In the genomic region with DNA sequence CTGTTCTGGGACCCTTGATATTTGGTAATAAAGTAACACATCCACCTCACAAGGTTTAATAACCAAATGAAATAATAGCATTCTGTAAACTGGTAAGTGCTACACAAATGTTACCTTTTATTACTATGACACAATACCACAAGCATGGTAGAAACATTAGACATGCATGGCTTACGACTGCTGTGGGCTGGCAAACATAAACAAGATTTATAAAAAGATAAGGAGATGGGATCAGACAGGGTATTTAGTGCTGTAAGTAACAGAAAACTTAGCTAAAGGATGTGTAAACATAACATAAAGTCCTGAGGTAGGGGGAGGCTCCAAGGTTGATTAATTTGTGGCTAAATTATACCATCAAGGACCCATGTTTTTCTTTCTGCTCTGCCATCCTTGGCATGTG, we compare ENCODE assay signal across 20 cellular contexts.
"Had no signal": no experiment of that assay in that cellular context is flagged by ENCODE, and none has a peak within 500 bp of the region (broad histone marks: within the 10 kb centered on the region; RNA-seq: fewer than 3 reads in every experiment).

No MANE protein-coding gene starts in this region.

- H3K4me3 ChIP-seq: coronary artery, psoas muscle, right atrium auricular region, sigmoid colon, stomach, thoracic aorta, transverse colon had no signal

- FAIRE-seq: endothelial cell of umbilical vein, small intestine had no signal

- ATAC-seq: foreskin keratinocyte; left lobe of liver; naive thymus-derived CD4-positive, alpha-beta T cell; psoas muscle had no signal

- H3K9me3 ChIP-seq: psoas muscle, right atrium auricular region, stomach, thoracic aorta, transverse colon had no signal

- H3K27ac ChIP-seq: coronary artery, foreskin keratinocyte, psoas muscle, right atrium auricular region, sigmoid colon, stomach, thoracic aorta, transverse colon had no signal

- DNase-seq: effector CD4-positive, alpha-beta T cell; endodermal cell; erythroblast; foreskin keratinocyte; mammary epithelial cell; naive thymus-derived CD4-positive, alpha-beta T cell; nephron progenitor cell; psoas muscle; sigmoid colon; small intestine; stimulated activated CD4-positive, alpha-beta T cell treated with anti-CD3 and anti-CD28 coated beads, Interleukin-12 subunit alpha, Interleukin-12 subunit beta, amount 100 ng/mL, for 4 hours; stimulated activated naive CD4-positive, alpha-beta T cell; stomach; substantia nigra; transverse colon had no signal

- H3K36me3 ChIP-seq: right atrium auricular region, sigmoid colon, stomach, thoracic aorta, transverse colon had no signal

- H3K27me3 ChIP-seq: foreskin keratinocyte, right atrium auricular region, sigmoid colon, stomach, transverse colon had no signal

- H3K4me1 ChIP-seq: foreskin keratinocyte, psoas muscle, right atrium auricular region, sigmoid colon, stomach, transverse colon had no signal
